ENCODE assay signal across 8 cellular contexts in genomic region chr12:128823916-128824839, GRCh38. TPM values are rescaled to one million over a fixed set of nuclear protein-coding genes. Genes with fewer than 3 reads are reported as not detected.
A peak's percentile ranks its signal among the peaks of the same experiment; 100 is the strongest.
DNase-seq lines count a peak whose midpoint lies in the region; ATAC-seq, FAIRE-seq and TF ChIP-seq lines count a peak whose summit lies in the region.

Gene SLC15A4, minus strand, starts transcription at chr12:128823958. Its CDS starts 15 bp downstream, at chr12:128823943.

- no peaks in the 10 kb centered on the region for H3K27me3 ChIP-seq in keratinocyte (ENCODE audit: control insufficient read depth, extremely low read depth, insufficient read depth, low read length)

- peak; percentile 94 for TF ChIP-seq POLR2A in GM19099 (IDR thresholded peaks at IDR 0.05; ENCODE audit: extremely low read depth, insufficient read length, low read depth)

- H3K79me2 ChIP-seq in keratinocyte (ENCODE audit: control insufficient read depth, insufficient read depth, low read length) = peaks cover 44% of the 10 kb centered on the region

- H3K4me3 ChIP-seq in keratinocyte (ENCODE audit: control insufficient read depth in 2 of 3, extremely low read depth in 1 of 3, insufficient read depth in 2 of 3, low read depth in 1 of 3, low read length in 3 of 3) = peak within 1 kb of the TSS; percentile 78 to 95 (median 90)

- ATAC-seq in HG03378 (IDR thresholded peaks at IDR 0.05; ENCODE audit: unreplicated experiment) = peak; percentile 75

- dilution Hi-C loops in keratinocyte (cut with MboI; ENCODE audit: extremely low pct_ligation_motif_present, low sequenced_read_pairs) = no loop called here

- peak within 1 kb of the TSS; percentile 75 for H3K4me2 ChIP-seq in keratinocyte (ENCODE audit: control insufficient read depth, extremely low read depth, insufficient read depth, low read depth, low read length)

- H3K9me1 ChIP-seq in keratinocyte (ENCODE audit: control insufficient read depth, extremely low read depth, insufficient read depth, low read length) = no peaks in the 10 kb centered on the region

- peaks cover 8 to 9% of the 10 kb centered on the region in 2 experiments for H3K36me3 ChIP-seq in keratinocyte (ENCODE audit: control insufficient read depth in 2 of 2, extremely low read depth in 1 of 2, insufficient read depth in 2 of 2, low read length in 2 of 2)

- H2AFZ ChIP-seq in keratinocyte (ENCODE audit: control insufficient read depth, low read length) = peak within 1 kb of the TSS; percentile 81

- peaks cover 7% of the 10 kb centered on the region for H3K4me1 ChIP-seq in keratinocyte (ENCODE audit: control insufficient read depth, extremely low read depth, insufficient read depth, low read length)

- no peaks in the 10 kb centered on the region for H3K9me3 ChIP-seq in keratinocyte (ENCODE audit: control insufficient read depth, low read depth, low read length)

- peak within 1 kb of the TSS; percentile 81 for H3K9ac ChIP-seq in keratinocyte (ENCODE audit: control insufficient read depth, extremely low read depth, insufficient read depth, low read length)

- DNase-seq in Ammon's horn (ENCODE audit: low spot score) = peak; percentile 94
- peak; percentile 84 for DNase-seq in NCI-H446 treated with DMSO at 0.1 percent for 48 hours (lab: John Stamatoyannopoulos, UW)
- peak; percentile 95 for DNase-seq in activated CD4-positive, CD25-positive, alpha-beta regulatory T cell treated with anti-CD3 and anti-CD28 coated beads, Interleukin-2, amount 50 U/mL, for 72 hours
- peak; percentile 92 for DNase-seq in cerebellar cortex (ENCODE audit: low spot score)
- peak; percentile 73 for DNase-seq in keratinocyte (ENCODE audit: low read depth, low spot score)
- DNase-seq in stimulated activated CD4-positive, alpha-beta T cell treated with anti-CD3 and anti-CD28 coated beads, Interleukin-12 subunit alpha, Interleukin-12 subunit beta, amount 100 ng/mL, for 48 hours (ENCODE audit: low read depth in 2 of 3, low spot score in 1 of 3) = peak; percentile 85 to 92 (median 86)

- peak within 1 kb of the TSS; percentile 63 for H3K27ac ChIP-seq in keratinocyte (ENCODE audit: control insufficient read depth, insufficient read depth, low read length)

- H4K20me1 ChIP-seq in keratinocyte (ENCODE audit: control insufficient read depth, extremely low read depth, insufficient read depth, low read length) = no peaks in the 10 kb centered on the region

- peak in 1 of 3 experiments; percentile 26 for TF ChIP-seq CTCF in keratinocyte (optimal IDR thresholded peaks at IDR 0.05 in 1 of 3, IDR thresholded peaks at IDR 0.05 in 1 of 3, conservative IDR thresholded peaks at IDR 0.05 in 1 of 3; ENCODE audit: extremely low read depth in 1 of 3, insufficient read depth in 2 of 3, low read length in 3 of 3)

- FAIRE-seq in keratinocyte (lab: Jason Lieb, UNC) = no peak

RNA-seq across cellular contexts. Expression of gene SLC15A4, which starts in this region (rescaled TPM):
- polyA plus RNA-seq in keratinocyte = 35.9 to 39.3 TPM (median 36.6 TPM) in 3 replicates
- 7.4 TPM for polyA plus RNA-seq in keratinocyte (2011; ENCODE audit: low read depth)
- 17.6 and 25.1 TPM in 2 replicates for polyA plus RNA-seq in keratinocyte (2011; cell fraction: cytosol; rRNA removed)
- 65.6 and 73.5 TPM in 2 replicates for polyA plus RNA-seq in keratinocyte (2011; cell fraction: nucleus; rRNA removed)
- 26.5 and 28.0 TPM in 2 replicates for polyA plus RNA-seq in keratinocyte (2012; ENCODE audit: low replicate concordance)
- 39.8 to 54.0 TPM (median 43.7 TPM) in 3 replicates for polyA minus RNA-seq in keratinocyte
- 40.7 TPM for polyA minus RNA-seq in keratinocyte (2011; cell fraction: cytosol; rRNA and poly(A)+ RNA removed)
- polyA minus RNA-seq in keratinocyte (2011; cell fraction: nucleus; rRNA and poly(A)+ RNA removed) = 52.7 and 67.2 TPM in 2 replicates

Comparison
In these comparisons a context has a peak if more than half of its experiments do, and no peak if none do; other contexts are left out.
1. Peak in every context shown above with its lines: DNase-seq, ATAC-seq, H3K4me3 ChIP-seq and H3K27ac ChIP-seq.